Comparison of ENCODE assay signal across 1 cellular context in the genomic region with DNA sequence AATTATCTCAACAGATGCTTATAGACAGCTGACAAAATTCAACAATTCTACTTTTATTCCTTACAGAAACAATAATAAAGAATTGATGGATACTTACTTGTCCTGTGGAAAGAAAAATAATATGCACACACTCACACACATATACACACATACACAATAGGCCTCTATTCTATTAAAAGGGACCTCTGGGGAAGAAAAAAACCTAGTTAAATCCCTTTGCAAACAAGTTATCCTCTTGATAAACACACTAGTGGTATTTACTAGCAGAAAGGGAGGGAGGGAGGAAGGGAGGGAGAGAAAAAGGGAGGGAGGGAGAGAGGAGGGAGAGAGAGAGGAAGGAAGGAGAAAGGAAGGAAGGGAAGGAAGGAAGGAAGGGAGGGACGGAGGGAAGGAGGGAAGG.
TF ChIP-seq lines count a peak whose summit lies in the region.

No MANE protein-coding gene starts in this region.

TF ChIP-seq in HCT116, 20 proteins besides CTCF, POLR2A, EP300 and RAD21 (continued from another document):
- TF ChIP-seq ZBTB33 (IDR thresholded peaks at IDR 0.05; ENCODE audit: extremely low read depth, insufficient replicate concordance, low read length), result no peak
- TF ChIP-seq MAX (IDR thresholded peaks at IDR 0.05), result no peak
- no peak for TF ChIP-seq CEBPB (IDR thresholded peaks at IDR 0.05; ENCODE audit: low read depth)
